In the genomic region with DNA sequence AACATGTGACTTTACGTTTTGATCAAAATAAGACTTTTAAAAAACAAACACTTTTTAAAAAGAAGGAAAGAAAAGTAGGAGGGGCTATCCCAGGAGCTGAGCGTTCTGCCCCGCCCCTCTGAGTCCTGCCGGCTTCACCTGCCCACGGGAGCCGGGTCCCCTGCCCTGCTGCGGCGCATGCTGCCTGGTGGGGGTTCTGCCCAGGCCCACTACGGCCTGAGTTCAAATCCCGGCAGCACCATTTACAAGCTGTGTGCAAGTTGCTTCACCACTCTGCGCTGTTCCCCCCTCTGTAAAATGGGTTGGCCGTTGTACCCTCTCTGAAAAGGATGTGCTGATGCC, we compare ENCODE assay signal across 8 cellular contexts. TPM values are rescaled to one million over a fixed set of nuclear protein-coding genes. Genes with fewer than 3 reads are reported as not detected.
DNase-seq lines count a peak whose midpoint lies in the region; ATAC-seq and TF ChIP-seq lines count a peak whose summit lies in the region.

No MANE protein-coding gene starts in this region.

- peak; percentile 37 for ATAC-seq in memory B cell (ENCODE audit: low read depth)
- peak in 1 of 2 donors; percentile 16 for ATAC-seq in upper lobe of left lung (ENCODE audit: low FRiP score in 2 of 2)

- DNase-seq in activated T-cell treated with anti-CD3 and anti-CD28 coated beads, Interleukin-2, amount 50 U/mL, for 24 hours: peak; percentile 29
- no peak for DNase-seq in activated T-cell treated with anti-CD3 and anti-CD28 coated beads, Interleukin-2, amount 50 U/mL, for 1 hour
- DNase-seq in memory B cell (ENCODE audit: low spot score in 2 of 2): peak in 1 of 2 donors; percentile 11
- DNase-seq in upper lobe of left lung: peak in 1 of 2 donors; percentile 74
- no peak for DNase-seq in NCI-H82 (lab: John Stamatoyannopoulos, UW)
- DNase-seq in HuH-7.5 (ENCODE audit: low spot score): no peak
- DNase-seq in GDM1 (lab: John Stamatoyannopoulos, UW): no peak

- H3K4me1 ChIP-seq in upper lobe of left lung: peaks cover 68 to 84% (median 76%) of the 10 kb centered on the region in 4 donors

- no peak for TF ChIP-seq POLR2A in upper lobe of left lung (IDR thresholded peaks at IDR 0.05)

- H3K9me3 Mint-ChIP-seq in activated T-cell treated with anti-CD3 and anti-CD28 coated beads, Interleukin-2, amount 50 U/mL, for 24 hours: no peaks in the 10 kb centered on the region
- no peaks in the 10 kb centered on the region for H3K9me3 Mint-ChIP-seq in memory B cell

- no peaks in the 10 kb centered on the region for H3K9me3 ChIP-seq in upper lobe of left lung

- H3K4me3 Mint-ChIP-seq in activated T-cell treated with anti-CD3 and anti-CD28 coated beads, Interleukin-2, amount 50 U/mL, for 24 hours: peak overlapping the region; percentile 54
- H3K4me3 Mint-ChIP-seq in memory B cell: peak overlapping the region; percentile 81

- no peak for TF ChIP-seq CTCF in upper lobe of left lung (IDR thresholded peaks at IDR 0.05)

- H3K27me3 Mint-ChIP-seq in activated T-cell treated with anti-CD3 and anti-CD28 coated beads, Interleukin-2, amount 50 U/mL, for 24 hours: peaks cover 23% of the 10 kb centered on the region
- H3K27me3 Mint-ChIP-seq in memory B cell: no peaks in the 10 kb centered on the region

- no peak overlapping the region for H3K27ac Mint-ChIP-seq in activated T-cell treated with anti-CD3 and anti-CD28 coated beads, Interleukin-2, amount 50 U/mL, for 24 hours
- H3K27ac Mint-ChIP-seq in memory B cell: peak overlapping the region; percentile 93

- H3K27me3 ChIP-seq in upper lobe of left lung: no peaks in the 10 kb centered on the region

- H3K36me3 Mint-ChIP-seq in activated T-cell treated with anti-CD3 and anti-CD28 coated beads, Interleukin-2, amount 50 U/mL, for 24 hours (ENCODE audit: low read depth): no peaks in the 10 kb centered on the region
- H3K36me3 Mint-ChIP-seq in memory B cell: peaks cover 2% of the 10 kb centered on the region

- H3K4me3 ChIP-seq in upper lobe of left lung: peak overlapping the region in 3 of 4 donors; percentile 61 to 69 (median 63)

- H3K27ac ChIP-seq in cingulate gyrus (ENCODE audit: low read depth, low read length) (peak overlapping the region; percentile 98), upper lobe of left lung (peak overlapping the region; percentile 60 to 89 (median 88))

- peaks cover 0 to 24% (median 13%) of the 10 kb centered on the region in 4 donors for H3K36me3 ChIP-seq in upper lobe of left lung

- no peak for TF ChIP-seq EP300 in upper lobe of left lung (IDR thresholded peaks at IDR 0.05)

- peaks cover 14% of the 10 kb centered on the region for H3K4me1 Mint-ChIP-seq in activated T-cell treated with anti-CD3 and anti-CD28 coated beads, Interleukin-2, amount 50 U/mL, for 24 hours (ENCODE audit: low read depth)
- peaks cover 23% of the 10 kb centered on the region for H3K4me1 Mint-ChIP-seq in memory B cell

- WGBS in upper lobe of left lung, 2 donors: 31 to 33% methylated on average over 12 of the region's 12 CpGs

RNA-seq across cellular contexts. Expression of a gene that starts 31.1 kb away (rescaled TPM):
- total RNA-seq in upper lobe of left lung: 100 to 1,000 TPM; 217 to 935 (median 648) TPM
